ENCODE assay signal across 8 cellular contexts in genomic region chr16:14974656-14975417, GRCh38. TPM values are rescaled to one million over a fixed set of nuclear protein-coding genes. Genes with fewer than 3 reads are reported as not detected.
A peak's percentile ranks its signal among the peaks of the same experiment; 100 is the strongest.
DNase-seq lines count a peak whose midpoint lies in the region; ATAC-seq lines count a peak whose summit lies in the region.
"Not testable (repeated sequence)": the region's sequence is repeated elsewhere in the genome, so short reads cannot be mapped to it uniquely, and the experiment has no call there.

TSS of gene PDXDC1 (plus strand) at chr16:14975026. CDS start at chr16:14975200, 174 bp downstream.

- peaks cover 22 to 44% (median 34%) of the 10 kb centered on the region in 10 experiments for H3K4me1 ChIP-seq in BLaER1 treated with 17β-estradiol and CSF1 and Interleukin-3, amounts not matched to agents 10 nM and 100 nM

- not testable (repeated sequence) for H3K9me3 Mint-ChIP-seq in activated CD4-positive, alpha-beta T cell treated with anti-CD3 and anti-CD28 coated beads, Interleukin-2, amount 10 ng/mL, durations not matched to agents 7 days and 5 days

- H3K27me3 Mint-ChIP-seq in activated CD4-positive, alpha-beta T cell treated with anti-CD3 and anti-CD28 coated beads, Interleukin-2, amount 10 ng/mL, durations not matched to agents 7 days and 5 days, result not testable (repeated sequence)

- not testable (repeated sequence) for H3K36me3 Mint-ChIP-seq in activated CD4-positive, alpha-beta T cell treated with anti-CD3 and anti-CD28 coated beads, Interleukin-2, amount 10 ng/mL, durations not matched to agents 7 days and 5 days (ENCODE audit: low read depth)

- H3K4me3 ChIP-seq in BLaER1 treated with 17β-estradiol and CSF1 and Interleukin-3, amounts not matched to agents 10 nM and 100 nM, result peak within 1 kb of the TSS; percentile 70 to 86 (median 76)

- POLR2A ChIA-PET in activated CD4-positive, alpha-beta T cell treated with anti-CD3 and anti-CD28 coated beads, Interleukin-2, amount 10 ng/mL, durations not matched to agents 7 days and 5 days (lab: Charles Lee), result not testable (repeated sequence)

- peak within 1 kb of the TSS; percentile 87 for H3K4me3 Mint-ChIP-seq in activated CD4-positive, alpha-beta T cell treated with anti-CD3 and anti-CD28 coated beads, Interleukin-2, amount 10 ng/mL, durations not matched to agents 7 days and 5 days

- H3K27me3 ChIP-seq in BLaER1 treated with 17β-estradiol and CSF1 and Interleukin-3, amounts not matched to agents 10 nM and 100 nM, result not testable (repeated sequence)

- peak; percentile 91 for ATAC-seq in GM19351 (IDR thresholded peaks at IDR 0.05; ENCODE audit: unreplicated experiment)
- peak; percentile 90 for ATAC-seq in HG03520 (IDR thresholded peaks at IDR 0.05; ENCODE audit: unreplicated experiment)

- H3K4me1 Mint-ChIP-seq in activated CD4-positive, alpha-beta T cell treated with anti-CD3 and anti-CD28 coated beads, Interleukin-2, amount 10 ng/mL, durations not matched to agents 7 days and 5 days, result peaks cover 14% of the 10 kb centered on the region

- peak within 1 kb of the TSS; percentile 70 to 91 (median 89) for H3K27ac ChIP-seq in BLaER1 treated with 17β-estradiol and CSF1 and Interleukin-3, amounts not matched to agents 10 nM and 100 nM

- DNase-seq in NCI-H69 (lab: John Stamatoyannopoulos, UW), result peak; percentile 99
- peak; percentile 97 for DNase-seq in activated CD4-positive, alpha-beta T cell treated with anti-CD3 and anti-CD28 coated beads, Interleukin-2, amount 10 ng/mL, durations not matched to agents 7 days and 5 days
- peak; percentile 86 for DNase-seq in cortex of kidney (lab: John Stamatoyannopoulos, UW)
- peak; percentile 98 for DNase-seq in left kidney (ENCODE audit: low read depth, low spot score)
- DNase-seq in stimulated activated CD4-positive, alpha-beta T cell treated with anti-CD3 and anti-CD28 coated beads, Interleukin-1b, Interleukin-23, amount 100 ng/mL, for 48 hours, result peak; percentile 96

- peak within 1 kb of the TSS; percentile 80 to 94 (median 90) for H3K9ac ChIP-seq in BLaER1 treated with 17β-estradiol and CSF1 and Interleukin-3, amounts not matched to agents 10 nM and 100 nM

- not testable (repeated sequence) for H3K9me3 ChIP-seq in BLaER1 treated with 17β-estradiol and CSF1 and Interleukin-3, amounts not matched to agents 10 nM and 100 nM (replicated peaks in 1 of 11)

- CTCF ChIA-PET in activated CD4-positive, alpha-beta T cell treated with anti-CD3 and anti-CD28 coated beads, Interleukin-2, amount 10 ng/mL, durations not matched to agents 7 days and 5 days (lab: Charles Lee), result interaction anchor here (1.4 kb wide), 1 partner anchor 12 kb away, joined by 4 read pairs; no protein-coding TSS in a partner anchor

- peaks cover 29 to 48% (median 39%) of the 10 kb centered on the region in 11 experiments for H4K20me1 ChIP-seq in BLaER1 treated with 17β-estradiol and CSF1 and Interleukin-3, amounts not matched to agents 10 nM and 100 nM

- peak within 1 kb of the TSS; percentile 86 to 100 (median 92) for H3K4me2 ChIP-seq in BLaER1 treated with 17β-estradiol and CSF1 and Interleukin-3, amounts not matched to agents 10 nM and 100 nM

- peaks cover 0 to 12% (median 0%) of the 10 kb centered on the region in 11 experiments; a peak in 6 of 22 replicates for H3K36me3 ChIP-seq in BLaER1 treated with 17β-estradiol and CSF1 and Interleukin-3, amounts not matched to agents 10 nM and 100 nM

- H3K27ac Mint-ChIP-seq in activated CD4-positive, alpha-beta T cell treated with anti-CD3 and anti-CD28 coated beads, Interleukin-2, amount 10 ng/mL, durations not matched to agents 7 days and 5 days, result peak within 1 kb of the TSS; percentile 89

RNA-seq across cellular contexts. Expression of gene PDXDC1, which starts in this region (rescaled TPM):
- total RNA-seq in activated CD4-positive, alpha-beta T cell treated with anti-CD3 and anti-CD28 coated beads, Interleukin-2, amount 10 ng/mL, durations not matched to agents 7 days and 5 days, result 10 to 100 TPM; 49.2 to 53.3 TPM

Comparison
In these comparisons a context has a peak if more than half of its experiments do, and no peak if none do; other contexts are left out.
1. Peak in every context shown above with its lines: DNase-seq, ATAC-seq, H3K4me3 ChIP-seq and H3K27ac ChIP-seq.